Comparison of ENCODE assay signal across 20 cellular contexts in genomic region chr7:157414702-157415096, GRCh38.
"Had no signal": no experiment of that assay in that cellular context is flagged by ENCODE, and none has a peak within 500 bp of the region (broad histone marks: within the 10 kb centered on the region; RNA-seq: fewer than 3 reads in every experiment).

No MANE protein-coding gene starts in this region.

- H3K4me1 Mint-ChIP-seq: nephron had no signal

- H3K36me3 ChIP-seq: colonic mucosa, ovary, prostate gland had no signal

- ATAC-seq: activated CD4-positive, alpha-beta T cell treated with anti-CD3 and anti-CD28 coated beads for 36 hours; activated CD8-positive, alpha-beta memory T cell treated with anti-CD3 and anti-CD28 coated beads, Interleukin-2, amount 10 ng/mL, durations not matched to agents 7 days and 5 days; activated CD8-positive, alpha-beta T cell treated with anti-CD3 and anti-CD28 coated beads, Interleukin-2, amount 10 ng/mL, durations not matched to agents 7 days and 5 days; activated naive CD4-positive, alpha-beta T cell treated with anti-CD3 and anti-CD28 coated beads, Interleukin-2, amount 50 U/mL, for 72 hours; mucosa of descending colon; T-cell had no signal

- H3K27ac Mint-ChIP-seq: activated CD4-positive, alpha-beta T cell treated with anti-CD3 and anti-CD28 coated beads for 36 hours; activated CD8-positive, alpha-beta memory T cell treated with anti-CD3 and anti-CD28 coated beads, Interleukin-2, amount 10 ng/mL, durations not matched to agents 7 days and 5 days; activated CD8-positive, alpha-beta T cell treated with anti-CD3 and anti-CD28 coated beads, Interleukin-2, amount 10 ng/mL, durations not matched to agents 7 days and 5 days; nephron; T-cell; T-helper 2 cell treated with Interferon-gamma antibody and Interleukin-4, amounts not matched to agents 5 μg/mL and 100 μg/mL, for 36 hours had no signal

- H3K9me3 ChIP-seq: colonic mucosa, left ventricle myocardium inferior, mucosa of descending colon, ovary, prostate gland, thyroid gland had no signal

- H3K9me3 Mint-ChIP-seq: activated naive CD4-positive, alpha-beta T cell treated with anti-CD3 and anti-CD28 coated beads, Interleukin-2, amount 50 U/mL, for 72 hours; nephron; stimulated activated naive CD8-positive, alpha-beta T cell treated with anti-CD3 and anti-CD28 coated beads, Interleukin-15, Interleukin-2, amounts not matched to agents 100 ng/mL and 50 ng/mL, for 24 hours; T-cell; T-helper 2 cell treated with Interferon-gamma antibody and Interleukin-4, amounts not matched to agents 5 μg/mL and 100 μg/mL, for 36 hours had no signal

- H3K27me3 ChIP-seq: colonic mucosa, ovary, thyroid gland had no signal

- H3K4me3 Mint-ChIP-seq: activated CD4-positive, alpha-beta T cell treated with anti-CD3 and anti-CD28 coated beads for 36 hours; activated CD8-positive, alpha-beta memory T cell treated with anti-CD3 and anti-CD28 coated beads, Interleukin-2, amount 10 ng/mL, durations not matched to agents 7 days and 5 days; activated CD8-positive, alpha-beta T cell treated with anti-CD3 and anti-CD28 coated beads, Interleukin-2, amount 10 ng/mL, durations not matched to agents 7 days and 5 days; nephron; stimulated activated naive CD8-positive, alpha-beta T cell treated with anti-CD3 and anti-CD28 coated beads, Interleukin-15, Interleukin-2, amounts not matched to agents 100 ng/mL and 50 ng/mL, for 24 hours; T-cell; T-helper 2 cell treated with Interferon-gamma antibody and Interleukin-4, amounts not matched to agents 5 μg/mL and 100 μg/mL, for 36 hours had no signal

- H3K27ac ChIP-seq: colonic mucosa, left ventricle myocardium inferior, ovary, prostate gland, thyroid gland had no signal

- H3K4me1 ChIP-seq: colonic mucosa, prostate gland, thyroid gland had no signal

- DNase-seq: activated CD4-positive, alpha-beta T cell treated with anti-CD3 and anti-CD28 coated beads for 36 hours; activated CD4-positive, CD25-positive, alpha-beta regulatory T cell; activated CD8-positive, alpha-beta memory T cell treated with anti-CD3 and anti-CD28 coated beads, Interleukin-2, amount 10 ng/mL, durations not matched to agents 7 days and 5 days; activated CD8-positive, alpha-beta T cell treated with anti-CD3 and anti-CD28 coated beads, Interleukin-2, amount 10 ng/mL, durations not matched to agents 7 days and 5 days; activated naive CD4-positive, alpha-beta T cell; activated T-cell treated with anti-CD3 and anti-CD28 coated beads, Interleukin-2, amount 50 U/mL, for 48 hours; cerebellar nuclear complex; colonic mucosa; effector CD8-positive, alpha-beta T cell; left ventricle myocardium inferior; ovary; stimulated activated CD4-positive, alpha-beta T cell treated with anti-CD3 and anti-CD28 coated beads, Interleukin-4, amount 100 ng/mL, for 1 hour; T-cell; thyroid gland had no signal

- H3K4me3 ChIP-seq: colonic mucosa, left ventricle myocardium inferior, mucosa of descending colon, ovary, prostate gland, thyroid gland had no signal

- H3K27me3 Mint-ChIP-seq: activated CD4-positive, alpha-beta T cell treated with anti-CD3 and anti-CD28 coated beads for 36 hours; activated CD8-positive, alpha-beta memory T cell treated with anti-CD3 and anti-CD28 coated beads, Interleukin-2, amount 10 ng/mL, durations not matched to agents 7 days and 5 days; stimulated activated naive CD8-positive, alpha-beta T cell treated with anti-CD3 and anti-CD28 coated beads, Interleukin-15, Interleukin-2, amounts not matched to agents 100 ng/mL and 50 ng/mL, for 24 hours; T-cell had no signal
